In genomic region chr12:88153959-88154358, GRCh38 we compare ENCODE assay signal across 9 cellular contexts. TPM values are rescaled to one million over a fixed set of nuclear protein-coding genes. Genes with fewer than 3 reads are reported as not detected.
A peak's percentile ranks its signal among the peaks of the same experiment; 100 is the strongest.
DNase-seq lines count a peak whose midpoint lies in the region; ATAC-seq and TF ChIP-seq lines count a peak whose summit lies in the region.
"Had no signal": no experiment of that assay in that cellular context is flagged by ENCODE, and none has a peak within 500 bp of the region (broad histone marks: within the 10 kb centered on the region; RNA-seq: fewer than 3 reads in every experiment).

No MANE protein-coding gene starts in this region.

- intact Hi-C loops in HCT116 (cut with micrococcal nuclease) = loop anchor here (1.0 to 5.0 kb wide), 3 partner anchors 239 to 839 kb away; partner anchors contain the start of gene KITLG

- no TSS peak for BruUV-seq in HCT116 (replicated peaks; lab: Mats Ljungman, UMichigan)

- no peak overlapping the region for H3K9ac ChIP-seq in HCT116 (ENCODE audit: low read length)

- H4K20me1 ChIP-seq in HCT116 (ENCODE audit: insufficient read depth) = no peaks in the 10 kb centered on the region

- peaks cover 40% of the 10 kb centered on the region for H3K79me2 ChIP-seq in HCT116 (ENCODE audit: insufficient read depth, low read length)

- H3K27me3 ChIP-seq in BE2C (no peaks in the 10 kb centered on the region), HCT116 (ENCODE audit: insufficient read depth, low read length) (no peaks in the 10 kb centered on the region)

- no peak overlapping the region for H2AFZ ChIP-seq in HCT116 (ENCODE audit: low read depth, low read length, poor library complexity, severe bottlenecking)

- no peak overlapping the region for H3K4me2 ChIP-seq in HCT116 (ENCODE audit: low read length)

- no peak overlapping the region for H3K27ac ChIP-seq in HCT116 (ENCODE audit: low read depth, low read length)

- RAD21 ChIA-PET in HCT116 (lab: Charles Lee; ENCODE audit: low non-redundant PET in 1 of 2, low total read pairs in 2 of 2, uncharacterized antibody in 2 of 2, unreplicated experiment in 2 of 2) = no interaction called here

- TF ChIP-seq POLR2A in HCT116 (IDR thresholded peaks at IDR 0.05; ENCODE audit: borderline replicate concordance, extremely low read depth, insufficient read depth, insufficient read length) = no peak

- TF ChIP-seq CTCF in BE2C (IDR thresholded peaks at IDR 0.05; ENCODE audit: low read depth, low read length) = peak; percentile 28; the same call in 1 of the 2 replicates
- TF ChIP-seq CTCF in HCT116 (IDR thresholded peaks at IDR 0.05 in 2 of 3, conservative IDR thresholded peaks at IDR 0.05 in 1 of 3; ENCODE audit: borderline replicate concordance in 1 of 3, insufficient read depth in 1 of 3, low read depth in 2 of 3, low read length in 2 of 3) = peak in 2 of 3 experiments; percentile 27 to 45; a peak in 2 of 6 replicates

- H3K4me3 ChIP-seq in BE2C (ENCODE audit: low read depth, low read length) (no peak overlapping the region), HCT116 (replicated peaks in 1 of 2; ENCODE audit: low read depth in 1 of 2, low read length in 2 of 2) (no peak overlapping the region)

- TF ChIP-seq RAD21 in HCT116 (IDR thresholded peaks at IDR 0.05; ENCODE audit: low read depth) = peak; percentile 75

- DNase-seq in BE2C = no peak
- DNase-seq in HCT116 (ENCODE audit: low read depth, low spot score) = peak; percentile 37
- DNase-seq in amniotic epithelial cell (ENCODE audit: low read depth) = peak; percentile 57
- peak; percentile 52 for DNase-seq in kidney tubule cell (ENCODE audit: low spot score)
- no peak for DNase-seq in cerebellar nuclear complex (lab: John Stamatoyannopoulos, UW)
- no peak for DNase-seq in iPS-NIHi7 (ENCODE audit: extremely low spot score)
- DNase-seq: nucleus accumbens had no signal

- POLR2A ChIA-PET in HCT116 (lab: Charles Lee) = no interaction called here

- no peaks in the 10 kb centered on the region for H3K36me3 ChIP-seq in BE2C
- H3K36me3 ChIP-seq in HCT116 (ENCODE audit: control insufficient read depth in 1 of 2, insufficient read depth in 2 of 2, low read length in 2 of 2) = no peaks in the 10 kb centered on the region

- ATAC-seq in HCT116 (no peak), HG02798 (IDR thresholded peaks at IDR 0.05; ENCODE audit: poor library complexity, unreplicated experiment) (no peak), GM21390 (IDR thresholded peaks at IDR 0.05; ENCODE audit: unreplicated experiment) (no peak)

- H3K9me3 ChIP-seq in BE2C (no peaks in the 10 kb centered on the region), HCT116 (ENCODE audit: control insufficient read depth in 1 of 2, insufficient read depth in 1 of 2, low read depth in 1 of 2, low read length in 2 of 2) (no peaks in the 10 kb centered on the region)

- H3K4me1 ChIP-seq in BE2C (no peaks in the 10 kb centered on the region), HCT116 (ENCODE audit: control insufficient read depth in 1 of 2, insufficient read depth in 2 of 2, low read length in 2 of 2) (no peaks in the 10 kb centered on the region)

- H3K9me2 ChIP-seq in HCT116 (ENCODE audit: insufficient read depth) = no peaks in the 10 kb centered on the region

- CTCF ChIA-PET in HCT116 (lab: Charles Lee) = interaction anchor here (1.5 kb wide), 1 partner anchor 839 kb away, joined by 4 read pairs; no protein-coding TSS in a partner anchor

TF ChIP-seq in HCT116, 20 proteins besides CTCF, POLR2A, EP300 and RAD21:
- no peak for TF ChIP-seq ZNF274 (IDR thresholded peaks at IDR 0.05; ENCODE audit: low read depth, low read length)
- no peak for TF ChIP-seq MAX (IDR thresholded peaks at IDR 0.05)
- no peak for TF ChIP-seq EGR1 (IDR thresholded peaks at IDR 0.05; ENCODE audit: low read depth)
- TF ChIP-seq FOSL1 (IDR thresholded peaks at IDR 0.05; ENCODE audit: low read depth) = no peak
- TF ChIP-seq TCF7L2 (IDR thresholded peaks at IDR 0.05; ENCODE audit: borderline replicate concordance, extremely low read depth, insufficient read depth, insufficient read length) = no peak
- TF ChIP-seq SIN3A (IDR thresholded peaks at IDR 0.05; ENCODE audit: low read depth) = no peak
- TF ChIP-seq ZFX (IDR thresholded peaks at IDR 0.05) = no peak
- TF ChIP-seq EZH2 (IDR thresholded peaks at IDR 0.05) = no peak
- TF ChIP-seq ELF1 (IDR thresholded peaks at IDR 0.05; ENCODE audit: borderline replicate concordance, low read depth) = no peak
- no peak for TF ChIP-seq EZH2phosphoT487 (IDR thresholded peaks at IDR 0.05; ENCODE audit: borderline replicate concordance)
- no peak for TF ChIP-seq YY1 (IDR thresholded peaks at IDR 0.05; ENCODE audit: extremely low read depth, insufficient replicate concordance, low read depth, low read length)

RNA-seq across cellular contexts. Expression of gene TMTC3, which starts 11.9 kb away (rescaled TPM):
- polyA plus RNA-seq in BE2C (2012; ENCODE audit: insufficient read depth, insufficient read length, low read depth) = 4.3 TPM
- total RNA-seq in HCT116 (2021; ENCODE audit: unreplicated experiment) = 22.5 TPM
- 2.5 and 3.8 TPM in 2 replicates for polyA plus RNA-seq in HCT116 (2012)

RNA-seq across cellular contexts. Expression of gene CEP290, which starts 12.1 kb away (rescaled TPM):
- 4.2 TPM for polyA plus RNA-seq in BE2C (2012; ENCODE audit: insufficient read depth, insufficient read length, low read depth)
- 13.6 TPM for total RNA-seq in HCT116 (2021; ENCODE audit: unreplicated experiment)
- 2.0 and 2.3 TPM in 2 replicates for polyA plus RNA-seq in HCT116 (2012)

Comparison
In these comparisons a context has a peak if more than half of its experiments do, and no peak if none do; other contexts are left out.
1. DNase-seq: peak in HCT116 (single experiment), amniotic epithelial cell (single experiment) and kidney tubule cell (single experiment); none in BE2C (single experiment), cerebellar nuclear complex (0 of 2) and iPS-NIHi7 (single experiment).